ENCODE assay signal across 9 cellular contexts in the genomic region with DNA sequence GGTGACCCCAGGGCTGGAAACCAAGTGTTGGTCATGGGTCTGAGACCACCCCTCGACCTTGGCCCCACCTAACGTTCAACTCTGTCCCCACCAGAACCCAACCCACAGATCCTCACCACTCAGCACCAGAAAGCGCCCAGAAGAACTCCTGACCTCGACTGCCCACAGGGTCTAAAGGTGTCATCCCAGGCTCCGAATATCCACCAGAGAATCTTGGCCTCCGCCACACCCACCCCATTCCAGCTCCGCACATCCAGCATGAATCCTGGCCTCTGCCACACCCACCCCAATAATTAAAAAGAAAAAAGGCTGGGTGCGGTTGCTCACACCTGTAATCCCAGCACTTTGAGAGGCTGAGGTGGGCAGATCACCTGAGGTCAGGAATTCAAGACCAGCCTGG. TPM values are rescaled to one million over a fixed set of nuclear protein-coding genes. Genes with fewer than 3 reads are reported as not detected.
DNase-seq lines count a peak whose midpoint lies in the region; TF ChIP-seq lines count a peak whose summit lies in the region.
"Had no signal": no experiment of that assay in that cellular context is flagged by ENCODE, and none has a peak within 500 bp of the region (broad histone marks: within the 10 kb centered on the region; RNA-seq: fewer than 3 reads in every experiment).

No MANE protein-coding gene starts in this region.

- peaks cover 7% of the 10 kb centered on the region for H3K27me3 Mint-ChIP-seq in nephron progenitor cell (ENCODE audit: low read depth, poor library complexity)

- H3K36me3 ChIP-seq in BJ (ENCODE audit: control insufficient read depth, insufficient read depth, low read length) = peaks cover 3% of the 10 kb centered on the region; the same call in 1 of the 2 replicates
- H3K36me3 ChIP-seq in ectodermal cell (ENCODE audit: control insufficient read depth, insufficient read depth, low read length) = no peaks in the 10 kb centered on the region

- peaks cover 77% of the 10 kb centered on the region for H3K4me1 Mint-ChIP-seq in nephron progenitor cell

- H3K4me1 ChIP-seq in ectodermal cell (ENCODE audit: control insufficient read depth, insufficient read depth, low read length) = peaks cover 28% of the 10 kb centered on the region

- POLR2A ChIA-PET in BJ (lab: Charles Lee) = no interaction called here

- H3K27ac ChIP-seq in ectodermal cell (ENCODE audit: insufficient read depth, low read depth, low read length, poor library complexity, severe bottlenecking) = no peak overlapping the region

- WGBS in ectodermal cell, 2 experiments = 80% methylated on average over 8 of the region's 8 CpGs

- no peaks in the 10 kb centered on the region for H3K27me3 ChIP-seq in BJ (ENCODE audit: control insufficient read depth, insufficient read depth, low read length)
- H3K27me3 ChIP-seq in ectodermal cell (ENCODE audit: control insufficient read depth, insufficient read depth, low read length, poor library complexity, severe bottlenecking) = peaks cover 4% of the 10 kb centered on the region

- H3K9me3 ChIP-seq in ectodermal cell (ENCODE audit: control insufficient read depth, low read length) = no peaks in the 10 kb centered on the region

- DNase-seq in BJ (ENCODE audit: low read depth) (no peak), NCI-H748 (lab: John Stamatoyannopoulos, UW; ENCODE audit: unreplicated experiment) (peak; percentile 36), nephron progenitor cell (no peak), EL (no peak), superior temporal gyrus (ENCODE audit: extremely low spot score) (no peak), cerebellum (ENCODE audit: low spot score) (no peak), NCI-H510A treated with DMSO at 0.1 percent for 48 hours (lab: John Stamatoyannopoulos, UW) (no peak)
- DNase-seq: amniotic stem cell had no signal

- H3K36me3 Mint-ChIP-seq in nephron progenitor cell (ENCODE audit: low read depth) = peaks cover 2% of the 10 kb centered on the region

- H3K27ac Mint-ChIP-seq in nephron progenitor cell = no peak overlapping the region

- TF ChIP-seq CTCF in BJ (IDR thresholded peaks at IDR 0.05; ENCODE audit: insufficient read depth, low read depth, low read length) = no peak
- TF ChIP-seq CTCF in nephron progenitor cell (IDR thresholded peaks at IDR 0.05) = no peak

- CTCF ChIA-PET in BJ (lab: Yijun Ruan, JAX) = interaction anchor here (1.4 to 1.9 kb wide), 2 partner anchors 14 to 22 kb away, joined by 3 to 4 read pairs; no protein-coding TSS in a partner anchor

- peak overlapping the region; percentile 97 for H3K4me3 Mint-ChIP-seq in nephron progenitor cell

- H3K4me3 ChIP-seq in BJ (ENCODE audit: low read depth, low read length) (peak overlapping the region; percentile 59), ectodermal cell (ENCODE audit: insufficient read depth, low read depth, low read length) (peak overlapping the region; percentile 54)

- H3K9me3 Mint-ChIP-seq in nephron progenitor cell = no peaks in the 10 kb centered on the region

RNA-seq across cellular contexts. Expression of gene CERK, which starts 1.3 kb away (rescaled TPM):
- polyA plus RNA-seq in BJ (2011; rRNA removed) = 28.9 and 32.6 TPM in 2 replicates
- 27.8 and 31.8 TPM in 2 replicates for polyA minus RNA-seq in BJ (2011; rRNA and poly(A)+ RNA removed)
- 61.5 TPM for polyA plus RNA-seq in ectodermal cell (2013, experiment 1 of 4)
- polyA plus RNA-seq in ectodermal cell (2013, experiment 2 of 4) = 58.5 TPM
- 46.6 TPM for polyA plus RNA-seq in ectodermal cell (2013, experiment 3 of 4)
- polyA plus RNA-seq in ectodermal cell (2013, experiment 4 of 4) = 52.4 TPM
- total RNA-seq in cerebellum = 49.4 TPM

RNA-seq across cellular contexts. Expression of gene TBC1D22A, which starts 25.7 kb away (rescaled TPM):
- polyA plus RNA-seq in BJ (2011; rRNA removed) = 20.5 and 24.2 TPM in 2 replicates
- polyA minus RNA-seq in BJ (2011; rRNA and poly(A)+ RNA removed) = 11.9 and 12.4 TPM in 2 replicates
- polyA plus RNA-seq in ectodermal cell (2013, experiment 1 of 4) = 17.6 TPM
- 20.0 TPM for polyA plus RNA-seq in ectodermal cell (2013, experiment 2 of 4)
- 13.6 TPM for polyA plus RNA-seq in ectodermal cell (2013, experiment 3 of 4)
- 13.3 TPM for polyA plus RNA-seq in ectodermal cell (2013, experiment 4 of 4)
- 8.2 TPM for total RNA-seq in cerebellum
